In the genomic region with DNA sequence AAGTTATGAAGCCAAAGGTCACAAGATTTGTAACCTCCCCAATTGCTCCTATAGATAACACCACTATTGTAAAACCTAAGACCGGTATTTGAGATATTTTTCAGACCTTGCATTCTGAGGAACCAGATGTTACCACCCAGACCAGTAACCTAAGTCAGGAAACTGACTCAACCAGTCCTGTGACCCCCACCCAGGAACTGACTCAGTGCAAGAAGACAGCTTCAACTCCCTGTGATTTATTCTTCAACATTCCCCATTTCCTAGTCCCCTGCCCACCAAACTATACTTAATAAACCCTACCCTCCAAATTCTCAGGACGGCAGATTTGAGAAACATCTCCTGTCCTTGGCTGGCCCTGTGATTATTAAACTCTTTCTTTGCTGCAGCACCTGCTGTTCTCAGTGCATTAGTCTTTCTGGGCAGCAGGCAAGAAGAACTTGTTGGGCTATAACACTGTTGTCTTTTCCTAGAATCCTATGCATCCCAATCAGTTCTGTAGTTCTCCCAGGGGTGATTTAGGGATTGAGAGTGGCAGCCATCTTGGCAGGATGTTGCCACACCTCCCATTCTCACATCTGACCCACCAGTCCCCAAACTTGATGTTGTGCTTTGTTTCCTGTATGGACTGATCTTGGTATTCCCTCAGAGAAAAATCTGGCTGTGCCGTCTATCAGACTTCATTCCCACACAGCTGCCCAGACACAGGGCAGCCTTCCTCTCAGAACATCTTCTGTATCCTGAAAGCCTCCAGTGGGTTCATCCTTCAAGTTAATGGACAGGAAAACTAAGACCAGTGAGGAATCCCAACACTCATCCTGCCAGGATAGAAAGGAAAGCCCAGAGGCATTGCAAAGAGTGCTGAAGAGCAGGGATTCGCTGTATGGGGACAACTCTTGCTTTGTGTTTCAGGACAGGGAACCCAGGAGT, we compare ENCODE assay signal across 12 cellular contexts.
DNase-seq lines count a peak whose midpoint lies in the region; ATAC-seq, FAIRE-seq and TF ChIP-seq lines count a peak whose summit lies in the region.
"Had no signal": no experiment of that assay in that cellular context is flagged by ENCODE, and none has a peak within 500 bp of the region (broad histone marks: within the 10 kb centered on the region; RNA-seq: fewer than 3 reads in every experiment).

No MANE protein-coding gene starts in this region.

- peak; percentile 44 for FAIRE-seq in endothelial cell of umbilical vein (lab: Jason Lieb, UNC)
- FAIRE-seq: TTC549 had no signal

- H4K8ac ChIP-seq in neuronal stem cell (ENCODE audit: low read depth, low read length), result no peak overlapping the region

- H4K91ac ChIP-seq in neuronal stem cell (ENCODE audit: low read depth, low read length, poor library complexity), result no peak overlapping the region

- dilution Hi-C loops in endothelial cell of umbilical vein (cut with MboI; ENCODE audit: extremely low pct_ligation_motif_present, low sequenced_read_pairs), result no loop called here

- no peak overlapping the region for H3K4ac ChIP-seq in neuronal stem cell (ENCODE audit: low read length)

- H3K79me2 ChIP-seq in PC-3 (ENCODE audit: low read length) (no peaks in the 10 kb centered on the region), endothelial cell of umbilical vein (ENCODE audit: control insufficient read depth, insufficient read depth, low read length) (no peaks in the 10 kb centered on the region)

- H3K14ac ChIP-seq in neuronal stem cell (ENCODE audit: low read length), result peak overlapping the region; percentile 47

- no peak overlapping the region for H2BK12ac ChIP-seq in neuronal stem cell (ENCODE audit: low read length)

- H3K4me1 ChIP-seq in PC-3 (ENCODE audit: insufficient read depth, low read length), result peaks cover 25% of the 10 kb centered on the region
- no peaks in the 10 kb centered on the region for H3K4me1 ChIP-seq in endothelial cell of umbilical vein (ENCODE audit: control insufficient read depth, extremely low read depth, insufficient read depth, low read length)
- H3K4me1 ChIP-seq in neuronal stem cell (ENCODE audit: control insufficient read depth in 2 of 2, insufficient read depth in 1 of 2, low read depth in 1 of 2, low read length in 2 of 2), result peaks cover 2 to 3% of the 10 kb centered on the region in 2 donors
- H3K4me1 ChIP-seq: upper lobe of left lung had no signal

- no peak overlapping the region for H3K23ac ChIP-seq in neuronal stem cell (ENCODE audit: low read depth, low read length, poor library complexity)

- H3K9me2 ChIP-seq in PC-3 (replicated peaks; ENCODE audit: low read length), result no peaks in the 10 kb centered on the region

- WGBS in neuronal stem cell (ENCODE audit: extremely low coverage in 2 of 2, insufficient read length in 2 of 2, insufficient replicate concordance in 1 of 2), 2 donors, result no CpG with 5 or more reads among the region's 4 CpGs

- no peaks in the 10 kb centered on the region for H4K20me1 ChIP-seq in PC-3 (ENCODE audit: low read length)
- no peaks in the 10 kb centered on the region for H4K20me1 ChIP-seq in endothelial cell of umbilical vein (replicated peaks; ENCODE audit: control insufficient read depth, extremely low read depth, insufficient read depth, low read length)

- no peaks in the 10 kb centered on the region for H3K9me1 ChIP-seq in endothelial cell of umbilical vein (replicated peaks; ENCODE audit: control insufficient read depth, extremely low read depth, insufficient read depth, low read length)

- H3F3A ChIP-seq in PC-3 (ENCODE audit: low read length, unreplicated experiment), result no peaks in the 10 kb centered on the region

- peak overlapping the region; percentile 11 for H2BK5ac ChIP-seq in neuronal stem cell (ENCODE audit: low read length)

- H3K9ac ChIP-seq in PC-3 (ENCODE audit: low read length), result peak overlapping the region; percentile 65
- H3K9ac ChIP-seq in endothelial cell of umbilical vein (replicated peaks; ENCODE audit: extremely low read depth, insufficient read depth, low read length), result no peak overlapping the region
- no peak overlapping the region for H3K9ac ChIP-seq in neuronal stem cell (ENCODE audit: low read depth, low read length, poor library complexity)

- ATAC-seq in PC-3 (peak; percentile 88), GM21526 (IDR thresholded peaks at IDR 0.05; ENCODE audit: low FRiP score, unreplicated experiment) (no peak)
- ATAC-seq: activated T-helper 17 cell treated with anti-CD3 and anti-CD28 coated beads, Interleukin-2, amount 50 U/mL, for 72 hours had no signal

- H3K4me3 ChIP-seq in PC-3 (ENCODE audit: low read length) (peak overlapping the region; percentile 14; the same call in 1 of the 2 replicates), endothelial cell of umbilical vein (replicated peaks in 1 of 3; ENCODE audit: insufficient read depth in 1 of 3, low read depth in 1 of 3, low read length in 3 of 3) (no peak overlapping the region), neuronal stem cell (ENCODE audit: low read length in 2 of 2) (no peak overlapping the region)
- H3K4me3 ChIP-seq: upper lobe of left lung had no signal

- H2AK5ac ChIP-seq in neuronal stem cell (ENCODE audit: low read depth, low read length), result peak overlapping the region; percentile 94

- H3K4me2 ChIP-seq in PC-3 (ENCODE audit: low read length) (peak overlapping the region; percentile 72), endothelial cell of umbilical vein (ENCODE audit: insufficient read depth, low read length) (no peak overlapping the region), neuronal stem cell (ENCODE audit: insufficient read depth, low read length, poor library complexity, severe bottlenecking) (no peak overlapping the region)

- no peak for TF ChIP-seq CTCF in PC-3 (conservative IDR thresholded peaks at IDR 0.05; ENCODE audit: low read depth, low read length)
- no peak for TF ChIP-seq CTCF in endothelial cell of umbilical vein (IDR thresholded peaks at IDR 0.05; ENCODE audit: extremely low read depth in 1 of 2, insufficient read depth in 1 of 2, low read depth in 1 of 2, low read length in 2 of 2)

- H3K27me3 ChIP-seq in PC-3 (ENCODE audit: low read length) (0 out of 2 replicates have a peak, but pooled peaks cover 2% of the 10 kb centered on the region), endothelial cell of umbilical vein (ENCODE audit: control insufficient read depth in 2 of 2, insufficient read depth in 2 of 2, low read length in 2 of 2) (peaks cover 0 to 3% of the 10 kb centered on the region in 2 experiments), neuronal stem cell (ENCODE audit: control insufficient read depth in 3 of 3, insufficient read depth in 3 of 3, low read depth in 1 of 3, low read length in 3 of 3) (peaks cover 0 to 15% (median 0%) of the 10 kb centered on the region in 3 experiments)
- H3K27me3 ChIP-seq: upper lobe of left lung had no signal

- H2BK15ac ChIP-seq in neuronal stem cell (ENCODE audit: low read length), result peak overlapping the region; percentile 62

- H3K27ac ChIP-seq in PC-3 (ENCODE audit: low read length) (peak overlapping the region; percentile 89), endothelial cell of umbilical vein (ENCODE audit: insufficient read depth, low read depth, low read length) (no peak overlapping the region), neuronal stem cell (replicated peaks; ENCODE audit: low read length) (no peak overlapping the region)

- intact Hi-C loops in PC-3 (cut with micrococcal nuclease) (no loop called here), endothelial cell of umbilical vein (cut with micrococcal nuclease) (no loop called here)

- no peak overlapping the region for H2BK120ac ChIP-seq in neuronal stem cell (ENCODE audit: low read depth, low read length)

- POLR2A ChIA-PET in PC-3 (lab: Charles Lee; ENCODE audit: unreplicated experiment) (no interaction called here), endothelial cell of umbilical vein (lab: Charles Lee) (no interaction called here)

- H3K9me3 ChIP-seq in PC-3 (ENCODE audit: low read length) (no peaks in the 10 kb centered on the region), endothelial cell of umbilical vein (replicated peaks; ENCODE audit: control insufficient read depth, insufficient read depth, low read length) (no peaks in the 10 kb centered on the region), neuronal stem cell (replicated peaks in 1 of 2; ENCODE audit: control insufficient read depth in 2 of 2, insufficient read depth in 1 of 2, low read depth in 1 of 2, low read length in 2 of 2) (no peaks in the 10 kb centered on the region)
- H3K9me3 ChIP-seq: upper lobe of left lung had no signal

- H3K36me3 ChIP-seq in PC-3 (ENCODE audit: low read depth, low read length), result no peaks in the 10 kb centered on the region
- no peaks in the 10 kb centered on the region for H3K36me3 ChIP-seq in endothelial cell of umbilical vein (ENCODE audit: control insufficient read depth in 2 of 2, extremely low read depth in 1 of 2, insufficient read depth in 2 of 2, low read length in 2 of 2)
- H3K36me3 ChIP-seq in neuronal stem cell (replicated peaks in 1 of 2; ENCODE audit: control insufficient read depth in 2 of 2, insufficient read depth in 2 of 2, low read length in 2 of 2), result no peaks in the 10 kb centered on the region
- H3K36me3 ChIP-seq: upper lobe of left lung had no signal

- H3K18ac ChIP-seq in neuronal stem cell (ENCODE audit: low read length), result no peak overlapping the region

- H2AFZ ChIP-seq in PC-3 (ENCODE audit: low read length), result peak overlapping the region; percentile 31
- no peak overlapping the region for H2AFZ ChIP-seq in endothelial cell of umbilical vein (ENCODE audit: low read depth, low read length)
- no peak overlapping the region for H2AFZ ChIP-seq in neuronal stem cell (ENCODE audit: low read length)

- TF ChIP-seq POLR2A in endothelial cell of umbilical vein (IDR thresholded peaks at IDR 0.05; ENCODE audit: low read depth, low read length), result no peak

- CTCF ChIA-PET in PC-3 (lab: Charles Lee), result no interaction called here
- CTCF ChIA-PET in endothelial cell of umbilical vein (lab: Charles Lee), result interaction anchor here (1.8 kb wide), 1 partner anchor 99 kb away, joined by 5 read pairs; no protein-coding TSS in a partner anchor

- no peaks in the 10 kb centered on the region for H3K79me1 ChIP-seq in neuronal stem cell (ENCODE audit: low read depth, low read length)

- peak; percentile 90 for DNase-seq in EL
- DNase-seq in PC-3, result peak; percentile 93
- no peak for DNase-seq in endothelial cell of umbilical vein (ENCODE audit: low read depth, low spot score)
- no peak for DNase-seq in neuronal stem cell (ENCODE audit: low spot score)
- DNase-seq in activated gamma-delta T cell (lab: John Stamatoyannopoulos, UW), result no peak
- no peak for DNase-seq in activated effector memory CD4-positive, alpha-beta T cell treated with Interleukin-2 at 50 U/mL for 16 hours
- no peak for DNase-seq in stimulated activated naive CD4-positive, alpha-beta T cell treated with Interleukin-2 at 50 U/mL for 16 hours (lab: John Stamatoyannopoulos, UW)
- DNase-seq: MV-4-11 had no signal

- BruUV-seq in PC-3 (replicated peaks; lab: Mats Ljungman, UMichigan), result TSS peak; percentile 58
- BruUV-seq in endothelial cell of umbilical vein (replicated peaks; lab: Mats Ljungman, UMichigan), result no TSS peak

TF ChIP-seq in endothelial cell of umbilical vein, 7 proteins besides CTCF, POLR2A, EP300 and RAD21 (continues in another document):
- TF ChIP-seq MYC (IDR thresholded peaks at IDR 0.05; ENCODE audit: low read depth, low read length), result no peak
- no peak for TF ChIP-seq JUN (IDR thresholded peaks at IDR 0.05; ENCODE audit: borderline replicate concordance, insufficient read depth, insufficient read length, low read depth)
- TF ChIP-seq POLR2AphosphoS5 (IDR thresholded peaks at IDR 0.05; ENCODE audit: insufficient read depth, low read depth, low read length), result no peak

Comparison
In these comparisons a context has a peak if more than half of its experiments do, and no peak if none do; other contexts are left out.
1. DNase-seq: peak in EL (single experiment) and PC-3 (single experiment); none in endothelial cell of umbilical vein (single experiment), neuronal stem cell (single experiment), activated gamma-delta T cell (single experiment), activated effector memory CD4-positive, alpha-beta T cell treated with Interleukin-2 at 50 U/mL for 16 hours (single experiment) and stimulated activated naive CD4-positive, alpha-beta T cell treated with Interleukin-2 at 50 U/mL for 16 hours (single experiment).